In the genomic region with DNA sequence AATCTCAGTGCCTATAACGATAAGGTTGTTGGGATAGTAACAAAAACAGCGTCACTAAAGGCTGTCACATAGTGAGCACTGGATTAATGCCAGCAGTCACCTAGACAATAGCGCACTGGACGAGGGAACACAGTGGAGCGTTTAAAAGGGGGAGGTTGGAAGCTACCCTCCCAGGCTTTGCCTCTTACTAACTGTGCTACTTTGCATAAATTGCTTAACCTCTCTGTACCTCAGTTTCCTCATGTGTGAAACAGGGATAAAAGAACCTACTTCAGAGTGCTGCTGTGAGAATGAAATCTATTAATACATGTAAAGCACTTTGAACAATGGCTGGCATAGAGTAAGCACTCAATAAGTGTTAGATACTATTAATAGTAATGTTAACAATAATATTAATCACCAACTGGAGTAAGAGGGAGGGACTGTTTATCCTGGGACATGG, we compare ENCODE assay signal across 8 cellular contexts. TPM values are rescaled to one million over a fixed set of nuclear protein-coding genes. Genes with fewer than 3 reads are reported as not detected.
A peak's percentile ranks its signal among the peaks of the same experiment; 100 is the strongest.
DNase-seq lines count a peak whose midpoint lies in the region; ATAC-seq and TF ChIP-seq lines count a peak whose summit lies in the region.

No MANE protein-coding gene starts in this region.

- H3K27me3 Mint-ChIP-seq in Caco-2 (ENCODE audit: insufficient read depth, unreplicated experiment), result no peaks in the 10 kb centered on the region
- H3K27me3 Mint-ChIP-seq in neural progenitor cell (ENCODE audit: insufficient read depth, low read depth), result no peaks in the 10 kb centered on the region

- H3K27ac Mint-ChIP-seq in Caco-2 (ENCODE audit: unreplicated experiment), result peak overlapping the region; percentile 97
- H3K27ac Mint-ChIP-seq in neural progenitor cell, result peak overlapping the region; percentile 82

- CTCF ChIA-PET in Caco-2 (lab: Charles Lee), result interaction anchor here (0.7 to 5.4 kb wide), 13 partner anchors 7 to 149 kb away, joined by 3 to 48 read pairs (median 5); a partner anchor contains a TSS

- H3K79me2 ChIP-seq in neural progenitor cell (ENCODE audit: low read depth), result peaks cover 96% of the 10 kb centered on the region

- no peak overlapping the region for H3K9ac ChIP-seq in neural progenitor cell

- H4K20me1 ChIP-seq in neural progenitor cell (ENCODE audit: low read depth), result peaks cover 12% of the 10 kb centered on the region

- H2AFZ ChIP-seq in neural progenitor cell (replicated peaks), result no peak overlapping the region

- H3K4me2 ChIP-seq in neural progenitor cell, result peak overlapping the region; percentile 75

- peaks cover 95% of the 10 kb centered on the region for H3K4me1 ChIP-seq in Caco-2
- H3K4me1 ChIP-seq in effector memory CD4-positive, alpha-beta T cell (ENCODE audit: control insufficient read depth, insufficient read depth, low read length, poor library complexity, severe bottlenecking), result peaks cover 39% of the 10 kb centered on the region
- H3K4me1 ChIP-seq in neural progenitor cell, result peaks cover 38% of the 10 kb centered on the region

- TF ChIP-seq CTCF in Caco-2 (IDR thresholded peaks at IDR 0.05; ENCODE audit: insufficient read depth in 1 of 2, low read depth in 1 of 2, low read length in 1 of 2, severe bottlenecking in 1 of 2, unreplicated experiment in 1 of 2), result no peak
- TF ChIP-seq CTCF in neural progenitor cell (IDR thresholded peaks at IDR 0.05), result no peak

- H3K9me3 Mint-ChIP-seq in Caco-2 (ENCODE audit: unreplicated experiment), result no peaks in the 10 kb centered on the region
- no peaks in the 10 kb centered on the region for H3K9me3 Mint-ChIP-seq in neural progenitor cell

- peak overlapping the region; percentile 26 for H3K27ac ChIP-seq in effector memory CD4-positive, alpha-beta T cell (ENCODE audit: insufficient read depth, low read length, poor library complexity, severe bottlenecking)
- peak overlapping the region; percentile 90 for H3K27ac ChIP-seq in neural progenitor cell

- H3K36me3 Mint-ChIP-seq in Caco-2 (ENCODE audit: insufficient read depth, unreplicated experiment), result peaks cover 99% of the 10 kb centered on the region
- H3K36me3 Mint-ChIP-seq in neural progenitor cell, result peaks cover 39% of the 10 kb centered on the region

- POLR2A ChIA-PET in Caco-2 (lab: Charles Lee), result interaction anchor here (0.6 to 6.9 kb wide), 15 partner anchors 8 to 139 kb away, joined by 3 to 169 read pairs (median 10); a partner anchor contains a TSS

- H3K4me3 ChIP-seq in Caco-2 (ENCODE audit: low read depth, low read length) (no peak overlapping the region), neural progenitor cell (no peak overlapping the region)
- H3K4me3 ChIP-seq in effector memory CD4-positive, alpha-beta T cell (ENCODE audit: insufficient read depth, low read depth, low read length, poor library complexity, severe bottlenecking), result no peak overlapping the region

- H3K4me3 Mint-ChIP-seq in Caco-2 (ENCODE audit: unreplicated experiment), result peak overlapping the region; percentile 69
- H3K4me3 Mint-ChIP-seq in neural progenitor cell, result no peak overlapping the region

- H3K9me3 ChIP-seq in Caco-2, result no peaks in the 10 kb centered on the region
- no peaks in the 10 kb centered on the region for H3K9me3 ChIP-seq in effector memory CD4-positive, alpha-beta T cell (ENCODE audit: control insufficient read depth, low read length)
- no peaks in the 10 kb centered on the region for H3K9me3 ChIP-seq in neural progenitor cell (ENCODE audit: low read depth)

- H3K36me3 ChIP-seq in Caco-2 (ENCODE audit: control insufficient read depth, insufficient read depth, low read length) (peaks cover 20% of the 10 kb centered on the region), neural progenitor cell (peaks cover 1% of the 10 kb centered on the region)
- peaks cover 11% of the 10 kb centered on the region for H3K36me3 ChIP-seq in effector memory CD4-positive, alpha-beta T cell (ENCODE audit: control insufficient read depth, insufficient read depth, low read length)

- no peak for DNase-seq in Caco-2
- DNase-seq in NCI-H2171 (lab: John Stamatoyannopoulos, UW), result peak; percentile 39
- no peak for DNase-seq in effector memory CD4-positive, alpha-beta T cell
- peak; percentile 72 for DNase-seq in neural progenitor cell (ENCODE audit: low spot score)
- no peak for DNase-seq in posterior cingulate gyrus

- ATAC-seq in HG03342 (IDR thresholded peaks at IDR 0.05; ENCODE audit: unreplicated experiment) (no peak), GM19397 (IDR thresholded peaks at IDR 0.05; ENCODE audit: unreplicated experiment) (no peak), GM18873 (IDR thresholded peaks at IDR 0.05; ENCODE audit: low FRiP score, unreplicated experiment) (no peak)

- H3K27me3 ChIP-seq in Caco-2 (replicated peaks; ENCODE audit: control insufficient read depth, insufficient read depth, low read length) (no peaks in the 10 kb centered on the region), neural progenitor cell (no peaks in the 10 kb centered on the region)
- H3K27me3 ChIP-seq in effector memory CD4-positive, alpha-beta T cell (replicated peaks; ENCODE audit: control insufficient read depth, insufficient read depth, low read length, poor library complexity, severe bottlenecking), result no peaks in the 10 kb centered on the region

- intact Hi-C loops in Caco-2 (cut with micrococcal nuclease; ENCODE audit: unreplicated experiment) (loop anchor here (1.0 to 5.0 kb wide), 4 partner anchors 8 to 515 kb away; no protein-coding TSS in a partner anchor), posterior cingulate gyrus (cut with DNase I) (no loop called here)

- peaks cover 24% of the 10 kb centered on the region for H3F3A ChIP-seq in neural progenitor cell (ENCODE audit: low read depth)

- BruUV-seq in Caco-2 (replicated peaks; lab: Mats Ljungman, UMichigan), result TSS peak; percentile 21

- H3K4me1 Mint-ChIP-seq in Caco-2 (ENCODE audit: low read depth, unreplicated experiment) (peaks cover 81% of the 10 kb centered on the region), neural progenitor cell (peaks cover 38% of the 10 kb centered on the region)

RNA-seq across cellular contexts. Expression of a gene that starts 10.5 kb away (rescaled TPM):
- total RNA-seq in Caco-2 (2022) (444 and 469 TPM in 2 replicates), neural progenitor cell (ENCODE audit: low replicate concordance) (60.0 and 74.6 TPM in 2 replicates)

RNA-seq across cellular contexts. Expression of a gene that starts 27.0 kb away (rescaled TPM):
- total RNA-seq in Caco-2 (2022) (221 and 237 TPM in 2 replicates), neural progenitor cell (ENCODE audit: low replicate concordance) (226 and 278 TPM in 2 replicates)

Comparison
In these comparisons a context has a peak if more than half of its experiments do, and no peak if none do; other contexts are left out.
1. DNase-seq: peak in NCI-H2171 (single experiment) and neural progenitor cell (single experiment); none in Caco-2 (0 of 2), effector memory CD4-positive, alpha-beta T cell (0 of 3) and posterior cingulate gyrus (0 of 10).